In genomic region chr18:61975526-61976326, GRCh38 we compare ENCODE assay signal across 9 cellular contexts.
DNase-seq lines count a peak whose midpoint lies in the region; ATAC-seq and TF ChIP-seq lines count a peak whose summit lies in the region.
"Had no signal": no experiment of that assay in that cellular context is flagged by ENCODE, and none has a peak within 500 bp of the region (broad histone marks: within the 10 kb centered on the region; RNA-seq: fewer than 3 reads in every experiment).

No MANE protein-coding gene starts in this region.

- peak; percentile 42 to 58 for ATAC-seq in naive B cell (ENCODE audit: low read depth in 2 of 2)

- peaks cover 17% of the 10 kb centered on the region for H3K4me1 Mint-ChIP-seq in HFFc6 (ENCODE audit: low read depth)
- H3K4me1 Mint-ChIP-seq in naive B cell = peaks cover 0 to 5% (median 0%) of the 10 kb centered on the region in 3 donors

- TF ChIP-seq CTCF in HFFc6 (IDR thresholded peaks at IDR 0.05) (no peak), GM13976 (IDR thresholded peaks at IDR 0.05; ENCODE audit: borderline replicate concordance, control extremely low read depth, extremely low read depth, insufficient read depth, missing control alignments) (no peak)

- H3K4me3 Mint-ChIP-seq in HFFc6 = 0 out of 2 replicates have a peak overlapping the region, but pooled peaks have one; percentile 36
- no peak overlapping the region for H3K4me3 Mint-ChIP-seq in naive B cell

- peak; percentile 4 for DNase-seq in activated CD8-positive, alpha-beta memory T cell treated with anti-CD3 and anti-CD28 coated beads, Interleukin-2, amount 50 U/mL, for 1 hour (ENCODE audit: extremely low read depth)
- no peak for DNase-seq in activated CD8-positive, alpha-beta memory T cell treated with anti-CD3 and anti-CD28 coated beads, Interleukin-2, amount 50 U/mL, for 48 hours
- DNase-seq in HFFc6 = no peak
- peak; percentile 14 for DNase-seq in T follicular helper cell (ENCODE audit: low read depth)
- no peak for DNase-seq in naive B cell
- DNase-seq in kidney glomerular epithelial cell (lab: John Stamatoyannopoulos, UW) = no peak
- DNase-seq in NCI-H1417 (lab: John Stamatoyannopoulos, UW) = no peak
- DNase-seq in GM13976 (ENCODE audit: low spot score) = no peak
- DNase-seq: GM23248 had no signal

- H3K9me3 Mint-ChIP-seq in HFFc6 = no peaks in the 10 kb centered on the region
- H3K9me3 Mint-ChIP-seq in naive B cell = peaks cover 0 to 2% (median 0%) of the 10 kb centered on the region in 7 donors

- H3K27me3 Mint-ChIP-seq in HFFc6 (ENCODE audit: insufficient read depth) (no peaks in the 10 kb centered on the region), naive B cell (peaks cover 0 to 4% (median 0%) of the 10 kb centered on the region in 3 donors)

- H3K27ac Mint-ChIP-seq in HFFc6 (no peak overlapping the region), naive B cell (peak overlapping the region in 1 of 6 donors; percentile 44)

- in situ Hi-C loops in GM13976 (cut with MboI; ENCODE audit: low sequenced_read_pairs, unreplicated experiment) = no loop called here

- H3K36me3 Mint-ChIP-seq in HFFc6 (ENCODE audit: low read depth) (no peaks in the 10 kb centered on the region), naive B cell (no peaks in the 10 kb centered on the region)

Comparison
In these comparisons a context has a peak if more than half of its experiments do, and no peak if none do; other contexts are left out.
1. DNase-seq: peak in activated CD8-positive, alpha-beta memory T cell treated with anti-CD3 and anti-CD28 coated beads, Interleukin-2, amount 50 U/mL, for 1 hour (single experiment) and T follicular helper cell (single experiment); none in activated CD8-positive, alpha-beta memory T cell treated with anti-CD3 and anti-CD28 coated beads, Interleukin-2, amount 50 U/mL, for 48 hours (single experiment), HFFc6 (single experiment), naive B cell (single experiment), kidney glomerular epithelial cell (single experiment), NCI-H1417 (0 of 3) and GM13976 (single experiment).